13 cellular contexts compared by ENCODE assay signal in genomic region chr2:170878505-170878904, GRCh38. TPM values are rescaled to one million over a fixed set of nuclear protein-coding genes. Genes with fewer than 3 reads are reported as not detected.
DNase-seq lines count a peak whose midpoint lies in the region; ATAC-seq and TF ChIP-seq lines count a peak whose summit lies in the region.
"Had no signal": no experiment of that assay in that cellular context is flagged by ENCODE, and none has a peak within 500 bp of the region (broad histone marks: within the 10 kb centered on the region; RNA-seq: fewer than 3 reads in every experiment).

No MANE protein-coding gene starts in this region.

- H3K36me3 ChIP-seq in mesenchymal stem cell (ENCODE audit: control insufficient read depth in 1 of 2, insufficient read depth in 2 of 2, low read depth in 1 of 2, low read length in 2 of 2), result no peaks in the 10 kb centered on the region

- whole genome bisulfite sequencing in mesenchymal stem cell, result no CpG with 5 or more reads among the region's 1 CpG

- DNase-seq in NOMO-1 treated with DMSO at 0.1 percent for 48 hours (lab: John Stamatoyannopoulos, UW; ENCODE audit: unreplicated experiment) (peak; percentile 4), NOMO-1 treated with dmso at 0.1 percent for 144 hours (lab: John Stamatoyannopoulos, UW; ENCODE audit: unreplicated experiment) (no peak), T-helper 17 cell (no peak), mesenchymal stem cell (peak; percentile 17), Calu3 (no peak), HuH-7.5 (ENCODE audit: low spot score) (no peak)
- DNase-seq: activated effector memory CD4-positive, alpha-beta T cell treated with anti-CD3 and anti-CD28 coated beads, Interleukin-2, amount 50 U/mL, for 16 hours; cortex of kidney; NCI-H1694 had no signal

- no peak overlapping the region for H3K27ac Mint-ChIP-seq in T-helper 17 cell
- H3K27ac Mint-ChIP-seq in Calu3 (ENCODE audit: unreplicated experiment), result no peak overlapping the region

- H2BK12ac ChIP-seq in mesenchymal stem cell (ENCODE audit: low read length in 2 of 2), result no peak overlapping the region

- H3K4me3 Mint-ChIP-seq in T-helper 17 cell (peak overlapping the region; percentile 66), Calu3 (ENCODE audit: low read depth, unreplicated experiment) (no peak overlapping the region)

- no peak for TF ChIP-seq CTCF in Calu3 (IDR thresholded peaks at IDR 0.05; ENCODE audit: unreplicated experiment)

- no peak overlapping the region for H3K9ac ChIP-seq in mesenchymal stem cell (ENCODE audit: low read length)

- H3K14ac ChIP-seq in mesenchymal stem cell (ENCODE audit: low read length in 2 of 2), result no peak overlapping the region

- peaks cover 2% of the 10 kb centered on the region for H3K36me3 Mint-ChIP-seq in T-helper 17 cell (ENCODE audit: low read depth)
- H3K36me3 Mint-ChIP-seq in Calu3 (ENCODE audit: insufficient read depth, unreplicated experiment), result no peaks in the 10 kb centered on the region

- H3K79me1 ChIP-seq in mesenchymal stem cell (replicated peaks; ENCODE audit: low read length, poor library complexity, severe bottlenecking), result no peaks in the 10 kb centered on the region

- H3K27me3 ChIP-seq in mesenchymal stem cell (ENCODE audit: control insufficient read depth in 1 of 2, insufficient read depth in 1 of 2, low read length in 2 of 2), result peaks cover 18 to 20% of the 10 kb centered on the region in 2 experiments

- no peak overlapping the region for H2BK5ac ChIP-seq in mesenchymal stem cell (ENCODE audit: low read depth, low read length, poor library complexity, severe bottlenecking)

- no peaks in the 10 kb centered on the region for H3K9me3 Mint-ChIP-seq in Calu3 (ENCODE audit: low read depth, unreplicated experiment)

- no peak overlapping the region for H4K91ac ChIP-seq in mesenchymal stem cell (ENCODE audit: low read length)

- no peak overlapping the region for H3K4me3 ChIP-seq in mesenchymal stem cell (ENCODE audit: insufficient read depth in 1 of 2, low read depth in 1 of 2, low read length in 2 of 2)
- H3K4me3 ChIP-seq: lung had no signal

- H3K9me3 ChIP-seq in T-helper 17 cell (ENCODE audit: control insufficient read depth, low read length, poor library complexity, severe bottlenecking) (no peaks in the 10 kb centered on the region), mesenchymal stem cell (ENCODE audit: control insufficient read depth, low read length) (no peaks in the 10 kb centered on the region)

- H3K4me2 ChIP-seq in mesenchymal stem cell (ENCODE audit: low read length, poor library complexity, severe bottlenecking), result no peak overlapping the region

- no peak overlapping the region for H3K27ac ChIP-seq in mesenchymal stem cell (ENCODE audit: low read length, poor library complexity, severe bottlenecking)
- H3K27ac ChIP-seq: 22Rv1 had no signal

- CTCF ChIA-PET in Calu3 (lab: Charles Lee), result interaction anchor here (0.6 to 1.2 kb wide), 3 partner anchors 39 to 58 kb away, joined by 3 to 6 read pairs (median 4); no protein-coding TSS in a partner anchor

- no peak overlapping the region for H2BK120ac ChIP-seq in mesenchymal stem cell (ENCODE audit: low read depth, low read length)

- H3K18ac ChIP-seq in mesenchymal stem cell (ENCODE audit: low read depth in 1 of 2, low read length in 2 of 2), result no peak overlapping the region

- H3K27me3 Mint-ChIP-seq in T-helper 17 cell (peaks cover 8% of the 10 kb centered on the region), Calu3 (ENCODE audit: unreplicated experiment) (peaks cover 27% of the 10 kb centered on the region)

- no peak overlapping the region for H3K23ac ChIP-seq in mesenchymal stem cell (ENCODE audit: low read length in 2 of 2)

- H2AFZ ChIP-seq in mesenchymal stem cell (ENCODE audit: low read depth, low read length), result no peak overlapping the region

- H3K4me1 Mint-ChIP-seq in T-helper 17 cell, result no peaks in the 10 kb centered on the region
- H3K4me1 Mint-ChIP-seq in Calu3 (ENCODE audit: low read depth, unreplicated experiment), result peaks cover 2% of the 10 kb centered on the region

- H3K4ac ChIP-seq in mesenchymal stem cell (ENCODE audit: low read depth in 1 of 2, low read length in 2 of 2), result no peak overlapping the region

- no peak overlapping the region for H4K8ac ChIP-seq in mesenchymal stem cell (ENCODE audit: low read length)

- peak; percentile 76 for ATAC-seq in HG02981 (IDR thresholded peaks at IDR 0.05; ENCODE audit: unreplicated experiment)
- ATAC-seq in T-helper 17 cell, result no peak
- no peak for ATAC-seq in GM21786 (IDR thresholded peaks at IDR 0.05; ENCODE audit: unreplicated experiment)

- H3K4me1 ChIP-seq in mesenchymal stem cell (ENCODE audit: control insufficient read depth, insufficient read depth, low read depth, low read length), result peaks cover under 1% of the 10 kb centered on the region

- intact Hi-C loops in Calu3 (cut with micrococcal nuclease; ENCODE audit: unreplicated experiment), result no loop called here

- no TSS peak for BruUV-seq in Calu3 (replicated peaks; lab: Mats Ljungman, UMichigan)

- no peak overlapping the region for H2AK5ac ChIP-seq in mesenchymal stem cell (ENCODE audit: low read length, severe bottlenecking)

- H2BK15ac ChIP-seq in mesenchymal stem cell (ENCODE audit: low read depth, poor library complexity, severe bottlenecking), result no peak overlapping the region

RNA-seq across cellular contexts. Expression of gene GORASP2, which starts 50.5 kb away (rescaled TPM):
- 10 to 100 TPM; 80.5 to 89.4 TPM for total RNA-seq in T-helper 17 cell
- polyA plus RNA-seq in mesenchymal stem cell (2013, experiment 1 of 2), result 132 TPM
- polyA plus RNA-seq in mesenchymal stem cell (2013, experiment 2 of 2), result 130 TPM
- 98.1 and 105 TPM in 2 replicates for total RNA-seq in Calu3 (2022)

Comparison
In these comparisons a context has a peak if more than half of its experiments do, and no peak if none do; other contexts are left out.
1. DNase-seq: peak in NOMO-1 treated with DMSO at 0.1 percent for 48 hours (single experiment) and mesenchymal stem cell (single experiment); none in NOMO-1 treated with dmso at 0.1 percent for 144 hours (single experiment), T-helper 17 cell (0 of 3), Calu3 (single experiment) and HuH-7.5 (single experiment).